Comparison of ENCODE assay signal across 1 cellular context in genomic region chr11:75510011-75510595, GRCh38.
A peak's percentile ranks its signal among the peaks of the same experiment; 100 is the strongest.
TF ChIP-seq lines count a peak whose summit lies in the region.

No MANE protein-coding gene starts in this region.

TF ChIP-seq in HepG2, 621 proteins besides CTCF, POLR2A, EP300 and RAD21 (continued from another document):
- no peak for TF ChIP-seq UBTF (CRISPR knock-in tag; IDR thresholded peaks at IDR 0.05)
- no peak for TF ChIP-seq CEBPG (CRISPR knock-in tag; IDR thresholded peaks at IDR 0.05)
- 0 out of 2 replicates have a peak, but pooled peaks have one; percentile 29 for TF ChIP-seq CCDC6 (CRISPR knock-in tag; IDR thresholded peaks at IDR 0.05)
- TF ChIP-seq ZBTB40 (IDR thresholded peaks at IDR 0.05) = no peak
- no peak for TF ChIP-seq ZBTB40 (CRISPR knock-in tag; IDR thresholded peaks at IDR 0.05)
- no peak for TF ChIP-seq ZSCAN31 (CRISPR knock-in tag; IDR thresholded peaks at IDR 0.05; ENCODE audit: low read depth)
- no peak for TF ChIP-seq ZNF644 (CRISPR knock-in tag; IDR thresholded peaks at IDR 0.05; ENCODE audit: low read depth)
- 0 out of 2 replicates have a peak, but pooled peaks have one; percentile 3 for TF ChIP-seq RARA (CRISPR knock-in tag; IDR thresholded peaks at IDR 0.05)
- TF ChIP-seq ZNF567 (CRISPR knock-in tag; IDR thresholded peaks at IDR 0.05; ENCODE audit: borderline replicate concordance) = no peak
- TF ChIP-seq SOX6 (IDR thresholded peaks at IDR 0.05) = no peak
- TF ChIP-seq SOX6 (CRISPR knock-in tag; IDR thresholded peaks at IDR 0.05) = no peak
- TF ChIP-seq GMEB2 (CRISPR knock-in tag; IDR thresholded peaks at IDR 0.05; ENCODE audit: low read depth) = no peak
- TF ChIP-seq ZSCAN30 (CRISPR knock-in tag; IDR thresholded peaks at IDR 0.05) = no peak
- peak; percentile 22; the same call in 1 of the 2 replicates for TF ChIP-seq HNF4A (CRISPR knock-in tag; IDR thresholded peaks at IDR 0.05)
- no peak for TF ChIP-seq CSRNP2 (CRISPR knock-in tag; conservative IDR thresholded peaks at IDR 0.05; ENCODE audit: low read depth)
- no peak for TF ChIP-seq FOSL1 (CRISPR knock-in tag; IDR thresholded peaks at IDR 0.05; ENCODE audit: borderline replicate concordance)
- TF ChIP-seq IKZF5 (CRISPR knock-in tag; IDR thresholded peaks at IDR 0.05) = no peak
- TF ChIP-seq KDM5B (CRISPR knock-in tag; IDR thresholded peaks at IDR 0.05; ENCODE audit: borderline replicate concordance) = 0 out of 2 replicates have a peak, but pooled peaks have one; percentile 32
- TF ChIP-seq HIC2 (CRISPR knock-in tag; IDR thresholded peaks at IDR 0.05; ENCODE audit: low read depth) = peak; percentile 84
- no peak for TF ChIP-seq SRF (IDR thresholded peaks at IDR 0.05; ENCODE audit: low read depth, low read length)
- TF ChIP-seq ZFP90 (CRISPR knock-in tag; IDR thresholded peaks at IDR 0.05; ENCODE audit: borderline replicate concordance) = no peak
- no peak for TF ChIP-seq MIER3 (CRISPR knock-in tag; IDR thresholded peaks at IDR 0.05; ENCODE audit: borderline replicate concordance)
- no peak for TF ChIP-seq SOX13 (IDR thresholded peaks at IDR 0.05)
- TF ChIP-seq SOX13 (CRISPR knock-in tag; conservative IDR thresholded peaks at IDR 0.05 in 1 of 2, IDR thresholded peaks at IDR 0.05 in 1 of 2) = no peak
- TF ChIP-seq ZNF501 (CRISPR knock-in tag; IDR thresholded peaks at IDR 0.05) = no peak
- TF ChIP-seq SKIL (CRISPR knock-in tag; IDR thresholded peaks at IDR 0.05; ENCODE audit: borderline replicate concordance) = no peak
